Comparison of ENCODE assay signal across 17 cellular contexts in genomic region chr1:246394121-246394520, GRCh38.
DNase-seq lines count a peak whose midpoint lies in the region; ATAC-seq and TF ChIP-seq lines count a peak whose summit lies in the region.
"Had no signal": no experiment of that assay in that cellular context is flagged by ENCODE, and none has a peak within 500 bp of the region (broad histone marks: within the 10 kb centered on the region; RNA-seq: fewer than 3 reads in every experiment).

No MANE protein-coding gene starts in this region.

- H2BK20ac ChIP-seq in IMR-90 (ENCODE audit: low read depth, low read length) = no peak overlapping the region; the same call in 1 of the 2 replicates

- H3K79me1 ChIP-seq in IMR-90 (ENCODE audit: low read depth in 1 of 2, low read length in 2 of 2) = peaks cover 8 to 13% of the 10 kb centered on the region in 2 experiments; a peak in 3 of 4 replicates
- peaks cover 34% of the 10 kb centered on the region for H3K79me1 ChIP-seq in mesenchymal stem cell (replicated peaks; ENCODE audit: low read length, poor library complexity, severe bottlenecking)

- H2BK120ac ChIP-seq in IMR-90 (ENCODE audit: low read depth, low read length) (no peak overlapping the region), mesenchymal stem cell (ENCODE audit: low read depth, low read length) (no peak overlapping the region)

- no peaks in the 10 kb centered on the region; the same call in 1 of the 2 replicates for H3K9me1 ChIP-seq in IMR-90 (ENCODE audit: insufficient read depth, low read length)

- peak overlapping the region; percentile 85 for H3K4me2 ChIP-seq in IMR-90 (ENCODE audit: low read depth, low read length)
- no peak overlapping the region for H3K4me2 ChIP-seq in mesenchymal stem cell (ENCODE audit: low read length, poor library complexity, severe bottlenecking)
- H3K4me2 ChIP-seq: BLaER1 treated with 17β-estradiol and CSF1 and Interleukin-3, amounts not matched to agents 10 nM and 100 nM had no signal

- no peak overlapping the region for H2AK5ac ChIP-seq in IMR-90 (ENCODE audit: low read depth, low read length)
- H2AK5ac ChIP-seq in mesenchymal stem cell (ENCODE audit: low read length, severe bottlenecking) = no peak overlapping the region

- H4K5ac ChIP-seq in IMR-90 (ENCODE audit: low read depth, low read length) = no peak overlapping the region

- H4K8ac ChIP-seq in IMR-90 (ENCODE audit: low read depth in 2 of 2, low read length in 2 of 2) (peak overlapping the region in 1 of 2 experiments; percentile 63; a peak in 1 of 4 replicates), mesenchymal stem cell (ENCODE audit: low read length) (no peak overlapping the region)

- H2BK5ac ChIP-seq in IMR-90 (ENCODE audit: low read depth, low read length, poor library complexity, severe bottlenecking) (no peak overlapping the region), mesenchymal stem cell (ENCODE audit: low read depth, low read length, poor library complexity, severe bottlenecking) (no peak overlapping the region)

- no peak overlapping the region for H3K9ac ChIP-seq in IMR-90 (ENCODE audit: low read depth, low read length)
- H3K9ac ChIP-seq in mesenchymal stem cell (ENCODE audit: low read length) = no peak overlapping the region
- H3K9ac ChIP-seq: BLaER1 treated with 17β-estradiol and CSF1 and Interleukin-3, amounts not matched to agents 10 nM and 100 nM had no signal

- H3K36me3 ChIP-seq in IMR-90 (ENCODE audit: control insufficient read depth, insufficient read depth, low read length) (no peaks in the 10 kb centered on the region), mesenchymal stem cell (ENCODE audit: control insufficient read depth in 1 of 2, insufficient read depth in 2 of 2, low read depth in 1 of 2, low read length in 2 of 2) (no peaks in the 10 kb centered on the region)

- TF ChIP-seq RAD21 in IMR-90 (IDR thresholded peaks at IDR 0.05; ENCODE audit: low read length) = no peak

- H3K9me3 ChIP-seq in AG04450 (ENCODE audit: control insufficient read depth, insufficient read depth, low read length) (peaks cover 4% of the 10 kb centered on the region), IMR-90 (ENCODE audit: control insufficient read depth, insufficient read depth, low read length) (peaks cover 4% of the 10 kb centered on the region), mesenchymal stem cell (ENCODE audit: control insufficient read depth, low read length) (peaks cover 12% of the 10 kb centered on the region)

- H3K4ac ChIP-seq in IMR-90 (ENCODE audit: low read depth, low read length) (no peak overlapping the region), mesenchymal stem cell (ENCODE audit: low read depth in 1 of 2, low read length in 2 of 2) (no peak overlapping the region)

- H3K27me3 ChIP-seq in AG04450 (ENCODE audit: control insufficient read depth, insufficient read depth, low read length) = no peaks in the 10 kb centered on the region
- H3K27me3 ChIP-seq in IMR-90 (ENCODE audit: control insufficient read depth, insufficient read depth, low read length) = no peaks in the 10 kb centered on the region
- no peaks in the 10 kb centered on the region for H3K27me3 ChIP-seq in mesenchymal stem cell (ENCODE audit: control insufficient read depth in 1 of 2, insufficient read depth in 1 of 2, low read length in 2 of 2)
- H3K27me3 ChIP-seq: BLaER1 treated with 17β-estradiol and CSF1 and Interleukin-3, amounts not matched to agents 10 nM and 100 nM had no signal

- H3K4me3 ChIP-seq in AG04450 (ENCODE audit: low read depth, low read length) (no peak overlapping the region), IMR-90 (ENCODE audit: insufficient read depth, low read depth, low read length) (no peak overlapping the region), mesenchymal stem cell (ENCODE audit: insufficient read depth in 1 of 2, low read depth in 1 of 2, low read length in 2 of 2) (no peak overlapping the region)
- H3K4me3 ChIP-seq: BLaER1 treated with 17β-estradiol and CSF1 and Interleukin-3, amounts not matched to agents 10 nM and 100 nM had no signal

- POLR2A ChIA-PET in AG04450 (lab: Yijun Ruan, JAX) (no interaction called here), IMR-90 (lab: Charles Lee; ENCODE audit: unreplicated experiment) (no interaction called here)

- no peak for TF ChIP-seq CTCF in AG04450 (IDR thresholded peaks at IDR 0.05; ENCODE audit: low read depth, low read length)
- TF ChIP-seq CTCF in IMR-90 (conservative IDR thresholded peaks at IDR 0.05; ENCODE audit: low read depth, low read length) = no peak

- in situ Hi-C loops in IMR-90 (cut with MboI; ENCODE audit: low sequenced_read_pairs) = no loop called here

- H3K27ac ChIP-seq in AG04450 (ENCODE audit: low read depth, low read length) = no peak overlapping the region
- no peak overlapping the region for H3K27ac ChIP-seq in IMR-90 (ENCODE audit: insufficient read depth, low read length)
- H3K27ac ChIP-seq in mesenchymal stem cell (ENCODE audit: low read length, poor library complexity, severe bottlenecking) = no peak overlapping the region
- H3K27ac ChIP-seq: BLaER1 treated with 17β-estradiol and CSF1 and Interleukin-3, amounts not matched to agents 10 nM and 100 nM had no signal

- WGBS in IMR-90 (ENCODE audit: extremely low coverage in 2 of 2, insufficient read length in 1 of 2), 2 experiments = no CpG with 5 or more reads among the region's 3 CpGs
- WGBS in mesenchymal stem cell = 55% methylated on average over 3 of the region's 3 CpGs

- no peak overlapping the region for H2BK12ac ChIP-seq in mesenchymal stem cell (ENCODE audit: low read length in 2 of 2)

- H4K20me1 ChIP-seq in IMR-90 (ENCODE audit: insufficient read depth, low read length) = no peaks in the 10 kb centered on the region

- no peak overlapping the region for H2AK9ac ChIP-seq in IMR-90 (replicated peaks; ENCODE audit: low read depth, low read length, poor library complexity)

- H2AFZ ChIP-seq in IMR-90 (replicated peaks; ENCODE audit: low read length, poor library complexity) = peak overlapping the region; percentile 58
- H2AFZ ChIP-seq in mesenchymal stem cell (ENCODE audit: low read depth, low read length) = no peak overlapping the region

- H3K14ac ChIP-seq in IMR-90 (replicated peaks; ENCODE audit: low read depth, low read length) = no peak overlapping the region; the same call in 1 of the 2 replicates
- no peak overlapping the region for H3K14ac ChIP-seq in mesenchymal stem cell (ENCODE audit: low read length in 2 of 2)

- H2BK15ac ChIP-seq in IMR-90 (ENCODE audit: low read depth, low read length) (no peak overlapping the region), mesenchymal stem cell (ENCODE audit: low read depth, poor library complexity, severe bottlenecking) (no peak overlapping the region)

- BruUV-seq in IMR-90 (replicated peaks; lab: Mats Ljungman, UMichigan) = no TSS peak

- no peak overlapping the region for H3K56ac ChIP-seq in IMR-90 (ENCODE audit: extremely low read depth, insufficient read depth, low read length)

- peak; percentile 69 for ATAC-seq in IMR-90 (ENCODE audit: low read depth)
- ATAC-seq in GM21390 (IDR thresholded peaks at IDR 0.05; ENCODE audit: unreplicated experiment) = no peak
- ATAC-seq: CD8-positive, alpha-beta T cell; HCT116 had no signal

- intact Hi-C loops in IMR-90 (cut with micrococcal nuclease) = no loop called here

- peaks cover 2% of the 10 kb centered on the region; the same call in 1 of the 2 replicates for H3K4me1 ChIP-seq in IMR-90 (ENCODE audit: control insufficient read depth, insufficient read depth, low read length)
- H3K4me1 ChIP-seq in mesenchymal stem cell (ENCODE audit: control insufficient read depth, insufficient read depth, low read depth, low read length) = no peaks in the 10 kb centered on the region
- H3K4me1 ChIP-seq: BLaER1 treated with 17β-estradiol and CSF1 and Interleukin-3, amounts not matched to agents 10 nM and 100 nM had no signal

- dilution Hi-C loops in IMR-90 (cut with HindIII; ENCODE audit: low sequenced_read_pairs, unreplicated experiment) = no loop called here

- H3K23ac ChIP-seq in IMR-90 (ENCODE audit: low read depth, low read length) = no peak overlapping the region; the same call in 1 of the 2 replicates
- no peak overlapping the region for H3K23ac ChIP-seq in mesenchymal stem cell (ENCODE audit: low read length in 2 of 2)

- CTCF ChIA-PET in AG04450 (lab: Charles Lee) (interaction anchor here (1.3 kb wide), 1 partner anchor 61 kb away, joined by 3 read pairs; no protein-coding TSS in a partner anchor), IMR-90 (lab: Yijun Ruan, JAX) (interaction anchor here (1.1 to 1.8 kb wide), 2 partner anchors 10 to 12 kb away, joined by 3 to 6 read pairs; no protein-coding TSS in a partner anchor)

- no peak overlapping the region for H4K91ac ChIP-seq in IMR-90 (ENCODE audit: insufficient read depth, low read depth, low read length)
- no peak overlapping the region for H4K91ac ChIP-seq in mesenchymal stem cell (ENCODE audit: low read length)

- no peak for TF ChIP-seq POLR2A in IMR-90 (IDR thresholded peaks at IDR 0.05; ENCODE audit: low read depth, low read length)

- DNase-seq in AG04450 (ENCODE audit: low read depth, low spot score) (peak; percentile 18), IMR-90 (peak; percentile 58), dermis blood vessel endothelial cell (peak; percentile 9), mesenchymal stem cell (peak; percentile 22), inferior parietal cortex (ENCODE audit: extremely low spot score) (no peak), NCI-H1694 (lab: John Stamatoyannopoulos, UW) (no peak), DMS153 treated with DMSO at 0.1 percent for 48 hours (lab: John Stamatoyannopoulos, UW; ENCODE audit: unreplicated experiment) (no peak)
- DNase-seq: 8988T; Calu3; CD8-positive, alpha-beta T cell; DMS53; GOT3; H7; HFFc6 had no signal

- H3K18ac ChIP-seq in IMR-90 (ENCODE audit: low read depth, low read length) (no peak overlapping the region), mesenchymal stem cell (ENCODE audit: low read depth in 1 of 2, low read length in 2 of 2) (no peak overlapping the region)

TF ChIP-seq in IMR-90, 13 proteins besides CTCF, POLR2A, EP300 and RAD21:
- TF ChIP-seq FOS (IDR thresholded peaks at IDR 0.05; ENCODE audit: low read depth, low read length) (no peak), MAFK (IDR thresholded peaks at IDR 0.05; ENCODE audit: low read depth, low read length) (no peak), USF2 (IDR thresholded peaks at IDR 0.05; ENCODE audit: low read depth, low read length) (no peak)

Comparison
In these comparisons a context has a peak if more than half of its experiments do, and no peak if none do; other contexts are left out.
1. DNase-seq: peak in AG04450 (single experiment), IMR-90 (single experiment), dermis blood vessel endothelial cell (single experiment) and mesenchymal stem cell (single experiment); none in inferior parietal cortex (single experiment), NCI-H1694 (single experiment) and DMS153 treated with DMSO at 0.1 percent for 48 hours (single experiment).